In the genomic region with DNA sequence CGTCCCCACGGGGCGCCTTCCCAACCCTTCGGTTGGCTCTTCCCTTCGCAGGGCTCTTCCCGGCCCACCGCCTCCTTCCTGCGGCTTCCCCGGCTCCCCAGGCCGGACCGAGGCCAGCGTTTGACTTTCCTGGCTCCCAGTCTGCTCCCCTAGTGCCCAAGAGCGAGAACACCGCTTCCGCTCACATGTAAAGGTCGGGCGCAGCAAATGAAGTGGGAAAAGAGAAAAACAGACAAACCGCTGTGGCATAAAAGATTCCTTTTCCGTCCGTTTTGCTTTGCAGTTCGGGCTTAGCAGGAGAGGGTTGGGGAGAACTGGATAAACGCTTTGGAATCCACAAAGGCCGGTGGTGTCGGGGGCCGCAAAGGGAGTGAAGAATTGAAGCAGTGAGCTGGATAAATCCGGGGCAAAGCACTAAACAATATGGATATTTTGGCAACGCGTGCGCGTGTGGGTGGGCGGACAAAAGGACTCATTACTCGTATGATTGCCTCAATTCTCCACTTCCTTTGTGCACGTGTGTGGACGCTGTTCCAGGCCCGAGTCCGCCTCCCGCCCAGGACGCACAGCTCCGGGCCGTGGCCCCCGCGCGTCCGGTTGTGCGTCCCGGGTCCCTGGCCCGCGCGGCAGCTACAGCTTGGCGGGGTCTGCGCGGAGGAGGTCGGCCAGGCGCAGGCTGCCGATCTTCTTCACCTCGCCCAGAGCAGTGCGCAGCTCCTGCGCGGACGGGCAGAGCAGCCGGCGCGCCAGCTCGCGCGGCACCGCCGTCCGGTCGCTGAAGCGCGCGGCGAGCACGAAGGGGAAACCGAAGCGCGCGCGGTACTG, we compare ENCODE assay signal across 1 cellular context.
TF ChIP-seq lines count a peak whose summit lies in the region.

No MANE protein-coding gene starts in this region.

TF ChIP-seq in GM12878, 131 proteins besides CTCF, POLR2A, EP300 and RAD21:
- TF ChIP-seq SMARCA5 (IDR thresholded peaks at IDR 0.05) (no peak), HDAC6 (IDR thresholded peaks at IDR 0.05; ENCODE audit: unreplicated experiment) (peak; percentile 98)
